9 cellular contexts compared by ENCODE assay signal in genomic region chr12:109716512-109717389, GRCh38. TPM values are rescaled to one million over a fixed set of nuclear protein-coding genes. Genes with fewer than 3 reads are reported as not detected.
DNase-seq lines count a peak whose midpoint lies in the region; ATAC-seq and TF ChIP-seq lines count a peak whose summit lies in the region.
"Had no signal": no experiment of that assay in that cellular context is flagged by ENCODE, and none has a peak within 500 bp of the region (broad histone marks: within the 10 kb centered on the region; RNA-seq: fewer than 3 reads in every experiment).

No MANE protein-coding gene starts in this region.

- peak overlapping the region in 1 of 2 donors; percentile 29 for H3K9ac ChIP-seq in stomach smooth muscle (ENCODE audit: low read length in 2 of 2)

- intact Hi-C loops in breast epithelium (cut with DNase I; ENCODE audit: low total_unique reads), result no loop called here

- peak overlapping the region in 2 of 3 donors; percentile 7 to 12 for H3K4me3 ChIP-seq in breast epithelium
- H3K4me3 ChIP-seq in stomach smooth muscle (ENCODE audit: low read length in 2 of 2), result peak overlapping the region; percentile 40 to 46

- no peak for TF ChIP-seq POLR2A in breast epithelium (IDR thresholded peaks at IDR 0.05)

- no peaks in the 10 kb centered on the region for H3K27me3 ChIP-seq in breast epithelium
- peaks cover 3% of the 10 kb centered on the region for H3K27me3 ChIP-seq in layer of hippocampus (ENCODE audit: control insufficient read depth, insufficient read depth, low read length)
- peaks cover 24 to 38% of the 10 kb centered on the region in 2 donors for H3K27me3 ChIP-seq in stomach smooth muscle (ENCODE audit: control insufficient read depth in 1 of 2, insufficient read depth in 2 of 2, low read length in 2 of 2)

- TF ChIP-seq CTCF in breast epithelium (IDR thresholded peaks at IDR 0.05), result no peak

- no peak for ATAC-seq in HG03159 (IDR thresholded peaks at IDR 0.05; ENCODE audit: unreplicated experiment)
- ATAC-seq: left colon had no signal

- H3K9me3 ChIP-seq in breast epithelium (no peaks in the 10 kb centered on the region), stomach smooth muscle (ENCODE audit: control insufficient read depth in 2 of 2, low read length in 2 of 2) (no peaks in the 10 kb centered on the region)

- peak; percentile 69 for DNase-seq in NCI-H1092 treated with DMSO at 0.1 percent for 48 hours (lab: John Stamatoyannopoulos, UW)
- DNase-seq in breast epithelium (ENCODE audit: low spot score in 2 of 2), result peak in 1 of 2 donors; percentile 48
- DNase-seq in NCI-H524 treated with DMSO at 0.1 percent for 48 hours (lab: John Stamatoyannopoulos, UW), result no peak
- no peak for DNase-seq in SW480 (ENCODE audit: low spot score)
- DNase-seq: effector CD8-positive, alpha-beta T cell had no signal

- H3K27ac ChIP-seq in breast epithelium (peak overlapping the region; percentile 59 to 70), layer of hippocampus (ENCODE audit: low read depth, low read length) (peak overlapping the region; percentile 76), stomach smooth muscle (ENCODE audit: low read length) (no peak overlapping the region)

- H3K4me1 ChIP-seq in breast epithelium (no peaks in the 10 kb centered on the region), stomach smooth muscle (ENCODE audit: control insufficient read depth, insufficient read depth, low read length) (peaks cover 36% of the 10 kb centered on the region)

- H3K36me3 ChIP-seq in breast epithelium (no peaks in the 10 kb centered on the region), stomach smooth muscle (ENCODE audit: control insufficient read depth in 2 of 2, insufficient read depth in 2 of 2, low read length in 2 of 2) (no peaks in the 10 kb centered on the region)

RNA-seq across cellular contexts. Expression of gene FAM222A, which starts 3.1 kb away (rescaled TPM):
- 1 to 10 TPM in 2 of 3 donors, under 1 TPM in 1; 0.32 to 7.3 (median 1.3) TPM for total RNA-seq in breast epithelium
